In the genomic region with DNA sequence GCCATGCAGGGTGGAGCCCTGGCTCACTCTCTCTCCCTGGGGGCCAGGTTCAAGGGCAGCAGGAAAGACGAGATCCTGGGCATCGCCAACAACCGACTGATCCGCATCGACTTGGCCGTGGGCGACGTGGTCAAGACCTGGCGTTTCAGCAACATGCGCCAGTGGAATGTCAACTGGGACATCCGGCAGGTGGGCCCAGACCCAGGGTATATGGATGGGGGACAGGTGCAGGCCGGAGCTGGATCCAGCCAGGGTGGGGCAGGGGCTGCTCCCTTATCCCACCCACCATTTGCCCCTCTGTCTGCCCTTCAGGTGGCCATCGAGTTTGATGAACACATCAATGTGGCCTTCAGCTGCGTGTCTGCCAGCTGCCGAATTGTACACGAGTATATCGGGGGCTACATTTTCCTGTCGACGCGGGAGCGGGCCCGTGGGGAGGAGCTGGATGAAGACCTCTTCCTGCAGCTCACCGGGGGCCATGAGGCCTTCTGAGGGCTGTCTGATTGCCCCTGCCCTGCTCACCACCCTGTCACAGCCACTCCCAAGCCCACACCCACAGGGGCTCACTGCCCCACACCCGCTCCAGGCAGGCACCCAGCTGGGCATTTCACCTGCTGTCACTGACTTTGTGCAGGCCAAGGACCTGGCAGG, we compare ENCODE assay signal across 16 cellular contexts. TPM values are rescaled to one million over a fixed set of nuclear protein-coding genes. Genes with fewer than 3 reads are reported as not detected.
DNase-seq lines count a peak whose midpoint lies in the region; ATAC-seq and TF ChIP-seq lines count a peak whose summit lies in the region.
"Had no signal": no experiment of that assay in that cellular context is flagged by ENCODE, and none has a peak within 500 bp of the region (broad histone marks: within the 10 kb centered on the region; RNA-seq: fewer than 3 reads in every experiment).

No MANE protein-coding gene starts in this region.

- no peaks in the 10 kb centered on the region for H4K20me1 ChIP-seq in OCI-LY1 (ENCODE audit: insufficient read depth, low read length)

- H3K27me3 Mint-ChIP-seq in stimulated activated naive B cell treated with anti-CD40 and anti-IgM and Interleukin-4, amounts not matched to agents 10 μg/mL and 1 μg/mL and 100 μg/mL, for 72 hours = no peaks in the 10 kb centered on the region
- H3K27me3 Mint-ChIP-seq: naive B cell had no signal

- H3K27ac ChIP-seq in left ventricle myocardium inferior (replicated peaks) (peak overlapping the region; percentile 30), OCI-LY1 (ENCODE audit: low read depth, low read length, poor library complexity, severe bottlenecking) (peak overlapping the region; percentile 5)
- H3K27ac ChIP-seq: foreskin keratinocyte, PC-9, prostate gland had no signal

- DNase-seq in left ventricle myocardium inferior (no peak), cardiac septum (ENCODE audit: low spot score) (no peak), left lobe of liver (ENCODE audit: low spot score) (peak; percentile 48), sciatic nerve (ENCODE audit: low spot score) (no peak)
- no peak for DNase-seq in stimulated activated naive B cell treated with anti-CD40 and anti-IgM and Interleukin-4, amounts not matched to agents 10 μg/mL and 1 μg/mL and 100 μg/mL, for 72 hours
- DNase-seq: activated CD4-positive, alpha-beta T cell treated with anti-CD3 and anti-CD28 coated beads, Interleukin-2, amount 50 U/mL, for 1 hour; GF-D8; HFFc6; naive B cell; NCI-H2029 treated with DMSO at 0.1 percent for 48 hours had no signal

- H3K4me3 Mint-ChIP-seq in stimulated activated naive B cell treated with anti-CD40 and anti-IgM and Interleukin-4, amounts not matched to agents 10 μg/mL and 1 μg/mL and 100 μg/mL, for 72 hours = peak overlapping the region in 1 of 2 donors; percentile 43
- H3K4me3 Mint-ChIP-seq: HFFc6 had no signal

- no peak overlapping the region for H3K4me2 ChIP-seq in OCI-LY1 (ENCODE audit: low read length)
- H3K4me2 ChIP-seq: PC-9 had no signal

- peaks cover 6% of the 10 kb centered on the region for H3K36me3 ChIP-seq in left ventricle myocardium inferior
- peaks cover 53% of the 10 kb centered on the region for H3K36me3 ChIP-seq in OCI-LY1 (ENCODE audit: insufficient read depth, low read length)
- H3K36me3 ChIP-seq: prostate gland had no signal

- no peaks in the 10 kb centered on the region for H3K79me2 ChIP-seq in OCI-LY1 (ENCODE audit: insufficient read depth, low read length)

- peak overlapping the region; percentile 59 for H3K27ac Mint-ChIP-seq in stimulated activated naive B cell treated with anti-CD40 and anti-IgM and Interleukin-4, amounts not matched to agents 10 μg/mL and 1 μg/mL and 100 μg/mL, for 72 hours
- H3K27ac Mint-ChIP-seq: HFFc6 had no signal

- no peak overlapping the region for H2AFZ ChIP-seq in OCI-LY1 (ENCODE audit: low read length)
- H2AFZ ChIP-seq: PC-9 had no signal

- ATAC-seq in left lobe of liver (no peak), GM19397 (IDR thresholded peaks at IDR 0.05; ENCODE audit: unreplicated experiment) (no peak), GM21576 (IDR thresholded peaks at IDR 0.05; ENCODE audit: unreplicated experiment) (no peak), sciatic nerve (no peak)
- ATAC-seq in stimulated activated naive B cell treated with anti-CD40 and anti-IgM and Interleukin-4, amounts not matched to agents 10 μg/mL and 1 μg/mL and 100 μg/mL, for 72 hours (replicated peaks) = no peak

- H3K9ac ChIP-seq in OCI-LY1 (ENCODE audit: low read length) = no peak overlapping the region

- intact Hi-C loops in left ventricle myocardium inferior (cut with micrococcal nuclease) (no loop called here), cardiac septum (cut with DNase I) (no loop called here), sciatic nerve (cut with DNase I) (no loop called here)

- TF ChIP-seq CTCF in left ventricle myocardium inferior (IDR thresholded peaks at IDR 0.05; ENCODE audit: borderline replicate concordance) = no peak
- no peak for TF ChIP-seq CTCF in OCI-LY1 (IDR thresholded peaks at IDR 0.05; ENCODE audit: low read length)

- H3K9me2 ChIP-seq in OCI-LY1 (ENCODE audit: low read depth, low read length) = no peaks in the 10 kb centered on the region

- no peaks in the 10 kb centered on the region for H3K9me3 Mint-ChIP-seq in stimulated activated naive B cell treated with anti-CD40 and anti-IgM and Interleukin-4, amounts not matched to agents 10 μg/mL and 1 μg/mL and 100 μg/mL, for 72 hours
- H3K9me3 Mint-ChIP-seq: HFFc6, naive B cell had no signal

- no peaks in the 10 kb centered on the region for H3K27me3 ChIP-seq in left ventricle myocardium inferior (ENCODE audit: low read depth)
- no peaks in the 10 kb centered on the region for H3K27me3 ChIP-seq in OCI-LY1 (ENCODE audit: insufficient read depth, low read length)
- H3K27me3 ChIP-seq: foreskin keratinocyte had no signal

- H3K9me3 ChIP-seq in left ventricle myocardium inferior (replicated peaks) = no peaks in the 10 kb centered on the region
- H3K9me3 ChIP-seq in OCI-LY1 (ENCODE audit: low read length) = no peaks in the 10 kb centered on the region
- H3K9me3 ChIP-seq: prostate gland had no signal

- H3F3A ChIP-seq in OCI-LY1 (ENCODE audit: insufficient read depth, low read length) = no peaks in the 10 kb centered on the region

- H3K4me3 ChIP-seq in left ventricle myocardium inferior (no peak overlapping the region), OCI-LY1 (ENCODE audit: low read depth, low read length, poor library complexity, severe bottlenecking) (no peak overlapping the region)
- H3K4me3 ChIP-seq: PC-9, prostate gland had no signal

- H3K4me1 Mint-ChIP-seq in stimulated activated naive B cell treated with anti-CD40 and anti-IgM and Interleukin-4, amounts not matched to agents 10 μg/mL and 1 μg/mL and 100 μg/mL, for 72 hours = peaks cover 27 to 43% of the 10 kb centered on the region in 2 donors

- H3K36me3 Mint-ChIP-seq in stimulated activated naive B cell treated with anti-CD40 and anti-IgM and Interleukin-4, amounts not matched to agents 10 μg/mL and 1 μg/mL and 100 μg/mL, for 72 hours = peaks cover 42 to 45% of the 10 kb centered on the region in 2 donors
- H3K36me3 Mint-ChIP-seq: naive B cell had no signal

- H3K4me1 ChIP-seq in left ventricle myocardium inferior (peaks cover 42% of the 10 kb centered on the region), OCI-LY1 (ENCODE audit: insufficient read depth, low read length, severe bottlenecking) (peaks cover 31% of the 10 kb centered on the region)

RNA-seq across cellular contexts. Expression of a gene that starts 2.9 kb away (rescaled TPM):
- 82.3 TPM for total RNA-seq in left ventricle myocardium inferior
- total RNA-seq in cardiac septum = 49.7 TPM
- total RNA-seq in left lobe of liver = 22.2 TPM
- 20.6 TPM for total RNA-seq in sciatic nerve

RNA-seq across cellular contexts. Expression of a gene that starts 2.9 kb away (rescaled TPM):
- total RNA-seq in left ventricle myocardium inferior = 65.2 TPM
- total RNA-seq in cardiac septum = 75.0 TPM
- total RNA-seq in left lobe of liver = 52.5 TPM
- 28.0 TPM for total RNA-seq in sciatic nerve

RNA-seq across cellular contexts. Expression of a gene that starts 7.2 kb away (rescaled TPM):
- total RNA-seq in left ventricle myocardium inferior = 59.9 TPM
- total RNA-seq in cardiac septum = 51.9 TPM
- total RNA-seq in left lobe of liver = 28.2 TPM
- total RNA-seq in sciatic nerve = 30.4 TPM

RNA-seq across cellular contexts. Expression of a gene that starts 11.3 kb away (rescaled TPM):
- 272 TPM for total RNA-seq in left ventricle myocardium inferior
- total RNA-seq in cardiac septum = 261 TPM
- total RNA-seq in left lobe of liver = 20.8 TPM
- 134 TPM for total RNA-seq in sciatic nerve

RNA-seq across cellular contexts. Expression of a gene that starts 16.6 kb away (rescaled TPM):
- total RNA-seq in left ventricle myocardium inferior (5.4 TPM), cardiac septum (7.8 TPM), left lobe of liver (9.7 TPM), sciatic nerve (20.7 TPM)
